In genomic region chr5:4547547-4547946, GRCh38 we compare ENCODE assay signal across 18 cellular contexts.
DNase-seq lines count a peak whose midpoint lies in the region; ATAC-seq and TF ChIP-seq lines count a peak whose summit lies in the region.
"Had no signal": no experiment of that assay in that cellular context is flagged by ENCODE, and none has a peak within 500 bp of the region (broad histone marks: within the 10 kb centered on the region; RNA-seq: fewer than 3 reads in every experiment).

No MANE protein-coding gene starts in this region.

- POLR2A ChIA-PET in naive thymus-derived CD8-positive, alpha-beta T cell (lab: Charles Lee): no interaction called here

- no peaks in the 10 kb centered on the region for H3K9me3 ChIP-seq in DND-41 (ENCODE audit: insufficient read depth, low read length, severe bottlenecking)
- no peaks in the 10 kb centered on the region for H3K9me3 ChIP-seq in neural progenitor cell (ENCODE audit: low read depth)

- H3K9me3 Mint-ChIP-seq in neural progenitor cell: no peaks in the 10 kb centered on the region
- peaks cover 0 to 14% (median 4%) of the 10 kb centered on the region in 9 donors for H3K9me3 Mint-ChIP-seq in naive thymus-derived CD8-positive, alpha-beta T cell
- H3K9me3 Mint-ChIP-seq: GM23338 had no signal

- peaks cover 6% of the 10 kb centered on the region for H3K27me3 Mint-ChIP-seq in neural progenitor cell (ENCODE audit: insufficient read depth, low read depth)
- peaks cover 0 to 6% (median 1%) of the 10 kb centered on the region in 5 donors for H3K27me3 Mint-ChIP-seq in naive thymus-derived CD8-positive, alpha-beta T cell
- H3K27me3 Mint-ChIP-seq: CD4-positive, alpha-beta memory T cell had no signal

- H3K27ac ChIP-seq in DND-41 (ENCODE audit: low read length) (peak overlapping the region; percentile 99), neural progenitor cell (no peak overlapping the region)

- H3K27ac Mint-ChIP-seq in neural progenitor cell: peak overlapping the region; percentile 64
- H3K27ac Mint-ChIP-seq in naive thymus-derived CD8-positive, alpha-beta T cell: no peak overlapping the region
- H3K27ac Mint-ChIP-seq: CD4-positive, alpha-beta memory T cell; GM23338 had no signal

- H3F3A ChIP-seq in neural progenitor cell (ENCODE audit: low read depth): peaks cover 18% of the 10 kb centered on the region

- H3K4me1 Mint-ChIP-seq in neural progenitor cell: peaks cover 3% of the 10 kb centered on the region
- H3K4me1 Mint-ChIP-seq in naive thymus-derived CD8-positive, alpha-beta T cell: no peaks in the 10 kb centered on the region
- H3K4me1 Mint-ChIP-seq: CD4-positive, alpha-beta memory T cell had no signal

- H3K36me3 ChIP-seq in DND-41 (ENCODE audit: insufficient read depth, low read length): no peaks in the 10 kb centered on the region
- H3K36me3 ChIP-seq in neural progenitor cell: no peaks in the 10 kb centered on the region

- TF ChIP-seq CTCF in DND-41 (IDR thresholded peaks at IDR 0.05; ENCODE audit: borderline replicate concordance, extremely low read depth, low read length, poor library complexity, severe bottlenecking): no peak
- no peak for TF ChIP-seq CTCF in neural progenitor cell (IDR thresholded peaks at IDR 0.05)

- H3K4me3 Mint-ChIP-seq in neural progenitor cell: no peak overlapping the region
- H3K4me3 Mint-ChIP-seq in naive thymus-derived CD8-positive, alpha-beta T cell: no peak overlapping the region
- H3K4me3 Mint-ChIP-seq: CD4-positive, alpha-beta memory T cell; GM23338; H9 had no signal

- H3K4me3 ChIP-seq in DND-41 (ENCODE audit: low read depth in 1 of 2, low read length in 2 of 2): no peak overlapping the region; a peak in 1 of 4 replicates
- no peak overlapping the region for H3K4me3 ChIP-seq in Jurkat, Clone E6-1 (ENCODE audit: low read length)
- no peak overlapping the region for H3K4me3 ChIP-seq in neural progenitor cell
- H3K4me3 ChIP-seq: GM12878, GM23338 had no signal

- peak overlapping the region; percentile 42 for H2AFZ ChIP-seq in DND-41 (ENCODE audit: low read depth, low read length)
- H2AFZ ChIP-seq in neural progenitor cell (replicated peaks): no peak overlapping the region
- H2AFZ ChIP-seq: GM23338 had no signal

- H3K27me3 ChIP-seq in DND-41 (ENCODE audit: insufficient read depth, low read length, poor library complexity): no peaks in the 10 kb centered on the region
- H3K27me3 ChIP-seq in neural progenitor cell: no peaks in the 10 kb centered on the region

- DNase-seq in DND-41 (peak; percentile 88), NAMALWA (ENCODE audit: low spot score) (peak; percentile 36), neural progenitor cell (ENCODE audit: low spot score) (no peak), NCI-H1105 (lab: John Stamatoyannopoulos, UW) (no peak), DMS114 treated with DMSO at 0.1 percent for 48 hours (lab: John Stamatoyannopoulos, UW; ENCODE audit: unreplicated experiment) (no peak)
- peak; percentile 82 for DNase-seq in Jurkat, Clone E6-1 (ENCODE audit: low read depth, low spot score)
- DNase-seq in naive thymus-derived CD8-positive, alpha-beta T cell: no peak
- DNase-seq: C1 segment of cervical spinal cord; Calu3; CD4-positive, alpha-beta memory T cell; COR-L47; DMS153; EL; GDM1; H9 had no signal

- peak overlapping the region; percentile 32 for H3K4me2 ChIP-seq in DND-41 (ENCODE audit: insufficient read depth, low read length)
- H3K4me2 ChIP-seq in neural progenitor cell: no peak overlapping the region
- H3K4me2 ChIP-seq: GM23338 had no signal

- no peaks in the 10 kb centered on the region for H4K20me1 ChIP-seq in DND-41 (ENCODE audit: insufficient read depth, low read length)
- no peaks in the 10 kb centered on the region for H4K20me1 ChIP-seq in neural progenitor cell (ENCODE audit: low read depth)

- H3K4me1 ChIP-seq in DND-41 (ENCODE audit: insufficient read depth, low read length) (peaks cover 100% of the 10 kb centered on the region), neural progenitor cell (peaks cover 26% of the 10 kb centered on the region)

- H3K79me2 ChIP-seq in DND-41 (ENCODE audit: insufficient read depth, low read length) (peaks cover 8% of the 10 kb centered on the region), neural progenitor cell (ENCODE audit: low read depth) (no peaks in the 10 kb centered on the region)

- peak overlapping the region; percentile 62 for H3K9ac ChIP-seq in DND-41 (ENCODE audit: low read depth, low read length)
- no peak overlapping the region for H3K9ac ChIP-seq in neural progenitor cell

- peaks cover 3% of the 10 kb centered on the region for H3K36me3 Mint-ChIP-seq in neural progenitor cell
- H3K36me3 Mint-ChIP-seq in naive thymus-derived CD8-positive, alpha-beta T cell: peaks cover 0 to 3% (median 0%) of the 10 kb centered on the region in 3 donors
- H3K36me3 Mint-ChIP-seq: CD4-positive, alpha-beta memory T cell had no signal

- ATAC-seq in DND-41 (ENCODE audit: insufficient read depth, low read depth): peak; percentile 61
- ATAC-seq in naive thymus-derived CD8-positive, alpha-beta T cell: no peak
- ATAC-seq: GM12878, GM23338, HCT116 had no signal

Comparison
In these comparisons a context has a peak if more than half of its experiments do, and no peak if none do; other contexts are left out.
1. DNase-seq: peak in DND-41 (single experiment), Jurkat, Clone E6-1 (single experiment) and NAMALWA (single experiment); none in neural progenitor cell (single experiment), NCI-H1105 (single experiment), naive thymus-derived CD8-positive, alpha-beta T cell (0 of 10) and DMS114 treated with DMSO at 0.1 percent for 48 hours (single experiment).